In genomic region chr5:65961644-65962043, GRCh38 we compare ENCODE assay signal across 9 cellular contexts. TPM values are rescaled to one million over a fixed set of nuclear protein-coding genes. Genes with fewer than 3 reads are reported as not detected.
DNase-seq lines count a peak whose midpoint lies in the region; ATAC-seq and TF ChIP-seq lines count a peak whose summit lies in the region.
"Had no signal": no experiment of that assay in that cellular context is flagged by ENCODE, and none has a peak within 500 bp of the region (broad histone marks: within the 10 kb centered on the region; RNA-seq: fewer than 3 reads in every experiment).

No MANE protein-coding gene starts in this region.

- H3K79me2 ChIP-seq in mammary epithelial cell (ENCODE audit: insufficient read depth, low read length) (peaks cover 95% of the 10 kb centered on the region), H9 (ENCODE audit: insufficient read depth, low read length) (peaks cover 13% of the 10 kb centered on the region; the same call in 1 of the 2 replicates)

- H4K20me1 ChIP-seq in mammary epithelial cell (ENCODE audit: insufficient read depth, low read length) = peaks cover 9% of the 10 kb centered on the region
- H4K20me1 ChIP-seq in H9 (ENCODE audit: control insufficient read depth, insufficient read depth, insufficient read length) = no peaks in the 10 kb centered on the region

- H4K5ac ChIP-seq in H9 (ENCODE audit: insufficient read length, low read depth, low read length) = no peak overlapping the region

- H3K27ac Mint-ChIP-seq in H9 = no peak overlapping the region

- no peak overlapping the region for H4K8ac ChIP-seq in H9 (replicated peaks; ENCODE audit: insufficient read length, low read depth, low read length)

- no peak overlapping the region for H3K18ac ChIP-seq in H9 (ENCODE audit: insufficient read length, low read depth, low read length)

- H2AFZ ChIP-seq in mammary epithelial cell (ENCODE audit: low read depth, low read length) (no peak overlapping the region), H9 (ENCODE audit: low read length) (no peak overlapping the region)

- H3K4me1 ChIP-seq in mammary epithelial cell (ENCODE audit: insufficient read depth, low read length) (peaks cover 18% of the 10 kb centered on the region), H9 (ENCODE audit: insufficient read depth, low read length) (no peaks in the 10 kb centered on the region)

- peak; percentile 41 for DNase-seq in stimulated activated CD4-positive, alpha-beta T cell treated with anti-CD3 and anti-CD28 coated beads, Interleukin-4, amount 100 ng/mL, for 24 hours
- DNase-seq in stimulated activated CD4-positive, alpha-beta T cell treated with anti-CD3 and anti-CD28 coated beads, Interleukin-12 subunit alpha, Interleukin-12 subunit beta, amount 100 ng/mL, for 4 hours = no peak
- peak; percentile 73 for DNase-seq in mammary epithelial cell
- DNase-seq in cerebellar nuclear complex (lab: John Stamatoyannopoulos, UW) = no peak
- no peak for DNase-seq in H9
- DNase-seq in occipital lobe (lab: John Stamatoyannopoulos, UW) = no peak

- H3K23ac ChIP-seq in H9 (ENCODE audit: insufficient read length, low read depth, low read length) = no peak overlapping the region

- peaks cover 17 to 18% of the 10 kb centered on the region in 2 experiments; a peak in 4 of 5 replicates for H3K9me3 Mint-ChIP-seq in H9

- peak overlapping the region; percentile 24 for H3K27ac ChIP-seq in mammary epithelial cell (ENCODE audit: insufficient read depth, low read depth, low read length)
- H3K27ac ChIP-seq in H9 (ENCODE audit: insufficient read length, low read depth, low read length) = no peak overlapping the region
- H3K27ac ChIP-seq: skin epidermis had no signal

- no peak overlapping the region for H3K14ac ChIP-seq in H9 (ENCODE audit: insufficient read depth, low read length)

- H2AK5ac ChIP-seq in H9 (ENCODE audit: insufficient read length, low read length) = no peak overlapping the region

- dilution Hi-C loops in mammary epithelial cell (cut with HindIII; ENCODE audit: low sequenced_read_pairs) = no loop called here

- H3K27me3 ChIP-seq in mammary epithelial cell (ENCODE audit: insufficient read depth, low read length) (no peaks in the 10 kb centered on the region), H9 (ENCODE audit: insufficient read depth, low read length) (no peaks in the 10 kb centered on the region)

- H2BK120ac ChIP-seq in H9 (ENCODE audit: low read depth, low read length, poor library complexity, severe bottlenecking) = no peak overlapping the region

- H3K9ac ChIP-seq in mammary epithelial cell (ENCODE audit: insufficient read depth, low read length) (no peak overlapping the region), H9 (ENCODE audit: extremely low read depth, insufficient read length, low read length) (no peak overlapping the region)

- H3K36me3 Mint-ChIP-seq in H9 (ENCODE audit: insufficient read depth in 1 of 3, low read depth in 3 of 3) = peaks cover 27 to 42% (median 32%) of the 10 kb centered on the region in 3 experiments

- peaks cover 3 to 5% of the 10 kb centered on the region in 2 experiments; a peak in 2 of 4 replicates for H3K4me1 Mint-ChIP-seq in H9

- H3K23me2 ChIP-seq in H9 (ENCODE audit: insufficient read length, low read depth, low read length, poor library complexity, severe bottlenecking) = no peaks in the 10 kb centered on the region

- in situ Hi-C loops in mammary epithelial cell (cut with MboI; ENCODE audit: low sequenced_read_pairs in 2 of 2) = no loop called here

- H3K36me3 ChIP-seq in mammary epithelial cell (ENCODE audit: insufficient read depth, low read length) = peaks cover 2% of the 10 kb centered on the region

- no peak overlapping the region for H3K4me3 Mint-ChIP-seq in H9

- peaks cover 3% of the 10 kb centered on the region for H3K79me1 ChIP-seq in H9 (ENCODE audit: insufficient read depth, low read depth, low read length, poor library complexity, severe bottlenecking)

- no peak overlapping the region for H3K56ac ChIP-seq in H9 (ENCODE audit: insufficient read length, low read depth, low read length)

- no peak for TF ChIP-seq CTCF in mammary epithelial cell (conservative IDR thresholded peaks at IDR 0.05 in 1 of 2, IDR thresholded peaks at IDR 0.05 in 1 of 2; ENCODE audit: extremely low read depth in 1 of 2, insufficient read depth in 1 of 2, low read depth in 1 of 2, low read length in 2 of 2)
- no peak for TF ChIP-seq CTCF in H9 (conservative IDR thresholded peaks at IDR 0.05)

- no peak overlapping the region for H3K4ac ChIP-seq in H9 (ENCODE audit: low read depth, low read length)

- H4K91ac ChIP-seq in H9 (ENCODE audit: insufficient read length, low read depth, low read length) = no peak overlapping the region

- no peaks in the 10 kb centered on the region for H3K27me3 Mint-ChIP-seq in H9 (ENCODE audit: low read depth)

- no peak overlapping the region for H2BK15ac ChIP-seq in H9 (ENCODE audit: low read depth, low read length)

- no peak overlapping the region for H3T11ph ChIP-seq in H9 (ENCODE audit: low read length)

- no TSS peak for BruUV-seq in mammary epithelial cell (replicated peaks; lab: Mats Ljungman, UMichigan)

- no peak overlapping the region for H2BK20ac ChIP-seq in H9 (ENCODE audit: low read depth, low read length, poor library complexity, severe bottlenecking)

- no peak overlapping the region for H3K4me3 ChIP-seq in mammary epithelial cell (replicated peaks in 1 of 3; ENCODE audit: insufficient read depth in 1 of 3, low read depth in 2 of 3, low read length in 3 of 3)
- H3K4me3 ChIP-seq: skin epidermis had no signal

- H3K9me3 ChIP-seq in mammary epithelial cell (replicated peaks; ENCODE audit: insufficient read depth, low read length) (no peaks in the 10 kb centered on the region), H9 (ENCODE audit: control insufficient read depth, low read depth, low read length) (no peaks in the 10 kb centered on the region)

- ATAC-seq in HG03108 (IDR thresholded peaks at IDR 0.05; ENCODE audit: unreplicated experiment) (peak; percentile 67), HG03025 (IDR thresholded peaks at IDR 0.05; ENCODE audit: low FRiP score, unreplicated experiment) (no peak)

- H2BK5ac ChIP-seq in H9 (ENCODE audit: insufficient read length, low read length) = no peak overlapping the region

- no peak overlapping the region for H2BK12ac ChIP-seq in H9 (ENCODE audit: insufficient read length, low read depth, low read length)

- intact Hi-C loops in mammary epithelial cell (cut with micrococcal nuclease) = no loop called here

- no peak overlapping the region for H3K4me2 ChIP-seq in mammary epithelial cell (ENCODE audit: insufficient read depth, low read depth, low read length)
- H3K4me2 ChIP-seq in H9 (ENCODE audit: insufficient read depth, insufficient read length, low read length) = no peak overlapping the region

- CTCF ChIA-PET in mammary epithelial cell (lab: Charles Lee; ENCODE audit: low non-redundant PET) = no interaction called here

RNA-seq across cellular contexts. Expression of gene ERBIN, which starts 35.3 kb away (rescaled TPM):
- total RNA-seq in mammary epithelial cell (100 to 1,000 TPM in 1 of 2 donors, 10 to 100 TPM in 1; 65.8 to 102 TPM), H9 (2021) (38.9 and 42.9 TPM in 2 replicates), occipital lobe (88.3 TPM)
- polyA plus RNA-seq in mammary epithelial cell = 18.1 TPM
- 46.1 TPM for polyA minus RNA-seq in mammary epithelial cell

Comparison
In these comparisons a context has a peak if more than half of its experiments do, and no peak if none do; other contexts are left out.
1. DNase-seq: peak in stimulated activated CD4-positive, alpha-beta T cell treated with anti-CD3 and anti-CD28 coated beads, Interleukin-4, amount 100 ng/mL, for 24 hours (single experiment) and mammary epithelial cell (single experiment); none in stimulated activated CD4-positive, alpha-beta T cell treated with anti-CD3 and anti-CD28 coated beads, Interleukin-12 subunit alpha, Interleukin-12 subunit beta, amount 100 ng/mL, for 4 hours (single experiment), cerebellar nuclear complex (0 of 2), H9 (single experiment) and occipital lobe (single experiment).